ENCODE assay signal across 19 cellular contexts in genomic region chr3:5300638-5301037, GRCh38.
DNase-seq lines count a peak whose midpoint lies in the region; ATAC-seq and TF ChIP-seq lines count a peak whose summit lies in the region.
"Had no signal": no experiment of that assay in that cellular context is flagged by ENCODE, and none has a peak within 500 bp of the region (broad histone marks: within the 10 kb centered on the region; RNA-seq: fewer than 3 reads in every experiment).

No MANE protein-coding gene starts in this region.

- H3K9me3 ChIP-seq in heart right ventricle (peaks cover 0 to 4% (median 0%) of the 10 kb centered on the region in 11 donors), right cardiac atrium (ENCODE audit: control insufficient read depth, low read length) (no peaks in the 10 kb centered on the region)
- H3K9me3 ChIP-seq: A549; BLaER1 treated with 17β-estradiol and CSF1 and Interleukin-3, amounts not matched to agents 10 nM and 100 nM; Caco-2 had no signal

- H3K27me3 ChIP-seq in heart right ventricle (no peaks in the 10 kb centered on the region), right cardiac atrium (ENCODE audit: control insufficient read depth, insufficient read depth) (no peaks in the 10 kb centered on the region)
- H3K27me3 ChIP-seq: BLaER1 treated with 17β-estradiol and CSF1 and Interleukin-3, amounts not matched to agents 10 nM and 100 nM had no signal

- peak; percentile 51 for ATAC-seq in Right ventricle myocardium superior (ENCODE audit: poor library complexity)
- ATAC-seq in heart right ventricle, result peak in 7 of 8 donors; percentile 10 to 71 (median 54)
- no peak for ATAC-seq in Right ventricle myocardium inferior
- no peak for ATAC-seq in right cardiac atrium
- ATAC-seq: A549; CD8-positive, alpha-beta T cell; GM12878 had no signal

- H3K4me1 ChIP-seq in heart right ventricle, result peaks cover 0 to 34% (median 0%) of the 10 kb centered on the region in 9 donors
- H3K4me1 ChIP-seq in right cardiac atrium (ENCODE audit: control insufficient read depth, insufficient read depth, low read length), result no peaks in the 10 kb centered on the region

- WGBS in heart right ventricle, 2 donors, result 53 to 61% methylated on average over 4 of the region's 4 CpGs
- WGBS in right cardiac atrium, result 72% methylated on average over 4 of the region's 4 CpGs

- H3K4me3 ChIP-seq in heart right ventricle, result no peak overlapping the region
- H3K4me3 ChIP-seq in right cardiac atrium (ENCODE audit: low read length), result no peak overlapping the region
- H3K4me3 ChIP-seq: A549; BLaER1 treated with 17β-estradiol and CSF1 and Interleukin-3, amounts not matched to agents 10 nM and 100 nM; GM12878 had no signal

- intact Hi-C loops in Right ventricle myocardium superior (cut with DNase I) (no loop called here), cardiac septum (cut with DNase I) (no loop called here), heart right ventricle (cut with DNase I) (no loop called here), Right ventricle myocardium inferior (cut with DNase I) (loop anchor here (5.0 to 10.0 kb wide), 2 partner anchors 178 to 1494 kb away; partner anchors contain the start of gene ARL8B), right cardiac atrium (cut with DNase I) (no loop called here)

- no peak for TF ChIP-seq CTCF in heart right ventricle (IDR thresholded peaks at IDR 0.05)

- H3K27ac ChIP-seq in heart right ventricle (peak overlapping the region in 5 of 10 donors; percentile 56 to 85 (median 68)), right cardiac atrium (ENCODE audit: low read length) (peak overlapping the region; percentile 66)
- H3K27ac ChIP-seq: 22Rv1; A549; BLaER1 treated with 17β-estradiol and CSF1 and Interleukin-3, amounts not matched to agents 10 nM and 100 nM; C4-2B had no signal

- H3K36me3 ChIP-seq in heart right ventricle, result no peaks in the 10 kb centered on the region
- H3K36me3 ChIP-seq: BLaER1 treated with 17β-estradiol and CSF1 and Interleukin-3, amounts not matched to agents 10 nM and 100 nM had no signal

- no peak for DNase-seq in Right ventricle myocardium superior
- no peak for DNase-seq in cardiac septum (ENCODE audit: low spot score)
- DNase-seq in heart right ventricle, result no peak
- no peak for DNase-seq in Right ventricle myocardium inferior (ENCODE audit: missing footprints)
- DNase-seq in right cardiac atrium, result no peak
- no peak for DNase-seq in activated gamma-delta T cell treated with Interleukin-2 at 50 U/mL for 16 hours
- no peak for DNase-seq in inferior parietal cortex (ENCODE audit: extremely low spot score)
- DNase-seq: AML-193; Caco-2; Calu3; CD4-positive, alpha-beta T cell; CD8-positive, alpha-beta T cell; DMS79 treated with DMSO at 0.1 percent for 48 hours; GF-D8 had no signal

Comparison
In these comparisons a context has a peak if more than half of its experiments do, and no peak if none do; other contexts are left out.
1. ATAC-seq: peak in Right ventricle myocardium superior (single experiment) and heart right ventricle (7 of 8); none in Right ventricle myocardium inferior (single experiment) and right cardiac atrium (0 of 2).